In genomic region chr12:122003646-122004611, GRCh38 we compare ENCODE assay signal across 9 cellular contexts. TPM values are rescaled to one million over a fixed set of nuclear protein-coding genes. Genes with fewer than 3 reads are reported as not detected.
DNase-seq lines count a peak whose midpoint lies in the region; ATAC-seq, FAIRE-seq and TF ChIP-seq lines count a peak whose summit lies in the region.
"Had no signal": no experiment of that assay in that cellular context is flagged by ENCODE, and none has a peak within 500 bp of the region (broad histone marks: within the 10 kb centered on the region; RNA-seq: fewer than 3 reads in every experiment).

No MANE protein-coding gene starts in this region.

- H3K4me1 Mint-ChIP-seq in astrocyte (ENCODE audit: low read depth, unreplicated experiment) (peaks cover 7% of the 10 kb centered on the region), HFFc6 (ENCODE audit: low read depth) (peaks cover 20% of the 10 kb centered on the region)

- H3K36me3 Mint-ChIP-seq in astrocyte (ENCODE audit: low read depth, unreplicated experiment) (peaks cover 9% of the 10 kb centered on the region), HFFc6 (ENCODE audit: low read depth) (peaks cover 7% of the 10 kb centered on the region)

- peak overlapping the region; percentile 5 for H3K27ac ChIP-seq in astrocyte (ENCODE audit: low read depth, low read length)
- H3K27ac ChIP-seq: PC-9 had no signal

- H3K79me2 ChIP-seq in astrocyte (ENCODE audit: insufficient read depth, low read length), result no peaks in the 10 kb centered on the region

- H3K9ac ChIP-seq in astrocyte (ENCODE audit: low read length), result no peak overlapping the region

- peak overlapping the region; percentile 69 for H3K27ac Mint-ChIP-seq in astrocyte (ENCODE audit: unreplicated experiment)
- no peak overlapping the region for H3K27ac Mint-ChIP-seq in HFFc6

- no peaks in the 10 kb centered on the region for H3K27me3 ChIP-seq in astrocyte (ENCODE audit: insufficient read depth, low read length)

- peak; percentile 55 for ATAC-seq in HG02642 (IDR thresholded peaks at IDR 0.05; ENCODE audit: poor library complexity, unreplicated experiment)
- ATAC-seq in HG03457 (IDR thresholded peaks at IDR 0.05; ENCODE audit: unreplicated experiment), result no peak
- no peak for ATAC-seq in HG03159 (IDR thresholded peaks at IDR 0.05; ENCODE audit: unreplicated experiment)

- no peak overlapping the region for H3K4me3 Mint-ChIP-seq in astrocyte (ENCODE audit: unreplicated experiment)
- H3K4me3 Mint-ChIP-seq in HFFc6, result no peak overlapping the region

- no peak overlapping the region for H2AFZ ChIP-seq in astrocyte (ENCODE audit: low read depth, low read length)
- H2AFZ ChIP-seq: PC-9 had no signal

- peak; percentile 35 for DNase-seq in CMK (ENCODE audit: low read depth)
- peak; percentile 76 for DNase-seq in astrocyte (ENCODE audit: low read depth)
- peak; percentile 64 for DNase-seq in myocyte (ENCODE audit: low read depth)
- DNase-seq in HFFc6, result no peak
- DNase-seq in activated CD4-positive, alpha-beta T cell treated with anti-CD3 and anti-CD28 coated beads, Interleukin-2, amount 50 U/mL, for 1 hour, result no peak
- DNase-seq: PC-9 had no signal

- H3K4me3 ChIP-seq in astrocyte (ENCODE audit: insufficient read depth, low read depth, low read length), result no peak overlapping the region
- H3K4me3 ChIP-seq: PC-9 had no signal

- no peaks in the 10 kb centered on the region for H4K20me1 ChIP-seq in astrocyte (ENCODE audit: insufficient read depth, low read length)

- peaks cover 8% of the 10 kb centered on the region for H3K27me3 Mint-ChIP-seq in astrocyte (ENCODE audit: low read depth, unreplicated experiment)
- H3K27me3 Mint-ChIP-seq in HFFc6 (ENCODE audit: insufficient read depth), result peaks cover 2% of the 10 kb centered on the region; the same call in 1 of the 2 replicates

- peak; percentile 66 for FAIRE-seq in astrocyte (lab: Jason Lieb, UNC)

- H3K36me3 ChIP-seq in astrocyte (ENCODE audit: insufficient read depth, low read length), result no peaks in the 10 kb centered on the region

- TF ChIP-seq CTCF in astrocyte (IDR thresholded peaks at IDR 0.05; ENCODE audit: insufficient read depth, low read depth, low read length) (no peak), HFFc6 (IDR thresholded peaks at IDR 0.05) (no peak)

- no peaks in the 10 kb centered on the region for H3K9me3 ChIP-seq in astrocyte (ENCODE audit: insufficient read depth, low read depth, low read length)

- peak overlapping the region; percentile 13 for H3K4me2 ChIP-seq in astrocyte (ENCODE audit: low read length)
- H3K4me2 ChIP-seq: PC-9 had no signal

- peaks cover 11% of the 10 kb centered on the region for H3K4me1 ChIP-seq in astrocyte (ENCODE audit: insufficient read depth, low read length)

- H3K9me3 Mint-ChIP-seq in astrocyte (ENCODE audit: unreplicated experiment) (peaks cover 5% of the 10 kb centered on the region), HFFc6 (peaks cover 6% of the 10 kb centered on the region; the same call in 1 of the 2 replicates)

RNA-seq across cellular contexts. Expression of gene BCL7A, which starts 17.8 kb away (rescaled TPM):
- total RNA-seq in astrocyte (8.5 and 9.6 TPM in 2 replicates), myocyte (14.0 and 17.2 TPM in 2 replicates)
- 7.7 TPM for polyA plus RNA-seq in myocyte (2012)
- total RNA-seq in HFFc6 (2021; fragmentation: NEBNext Ultra II Directional; extraction: Animal tissue kit (Norgen Biotek cat#: 25700)), result 1 to 10 TPM; 2.6 to 3.8 (median 3.4) TPM

Comparison
In these comparisons a context has a peak if more than half of its experiments do, and no peak if none do; other contexts are left out.
1. DNase-seq: peak in CMK (single experiment), astrocyte (single experiment) and myocyte (single experiment); none in HFFc6 (single experiment) and activated CD4-positive, alpha-beta T cell treated with anti-CD3 and anti-CD28 coated beads, Interleukin-2, amount 50 U/mL, for 1 hour (single experiment).